2 cellular contexts compared by ENCODE assay signal in the genomic region with DNA sequence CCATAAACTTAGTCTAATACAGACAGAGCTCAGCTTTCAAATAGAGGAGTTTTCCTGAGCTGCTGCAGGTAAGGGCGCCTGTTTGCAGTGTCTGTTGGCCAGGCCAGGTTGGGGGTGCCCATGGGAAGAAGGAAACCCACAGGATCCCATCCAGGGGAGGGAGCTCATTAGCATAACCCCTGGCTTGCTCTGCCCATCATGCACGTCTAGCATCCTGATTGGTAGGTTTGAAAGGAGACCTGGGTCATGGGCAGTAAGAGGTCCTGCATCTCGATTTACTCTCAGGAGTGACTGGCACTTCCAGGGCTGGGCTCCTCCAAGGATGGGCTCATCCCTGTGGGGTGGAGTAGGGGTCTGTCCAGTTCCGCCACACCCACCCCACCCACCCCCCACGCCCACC.
A peak's percentile ranks its signal among the peaks of the same experiment; 100 is the strongest.
TF ChIP-seq lines count a peak whose summit lies in the region.

No MANE protein-coding gene starts in this region.

TF ChIP-seq in IMR-90, 13 proteins besides CTCF, POLR2A, EP300 and RAD21 (continued from another document):
- no peak for TF ChIP-seq CEBPB (IDR thresholded peaks at IDR 0.05; ENCODE audit: low read depth, low read length)
- no peak for TF ChIP-seq RCOR1 (IDR thresholded peaks at IDR 0.05; ENCODE audit: insufficient replicate concordance, low read length)
- TF ChIP-seq MAZ (IDR thresholded peaks at IDR 0.05; ENCODE audit: borderline replicate concordance, low read depth, low read length) = no peak
- no peak for TF ChIP-seq CHD1 (IDR thresholded peaks at IDR 0.05; ENCODE audit: low read depth, low read length)
- no peak for TF ChIP-seq SMC3 (IDR thresholded peaks at IDR 0.05; ENCODE audit: low read depth, low read length)
- TF ChIP-seq, protein P1, sequence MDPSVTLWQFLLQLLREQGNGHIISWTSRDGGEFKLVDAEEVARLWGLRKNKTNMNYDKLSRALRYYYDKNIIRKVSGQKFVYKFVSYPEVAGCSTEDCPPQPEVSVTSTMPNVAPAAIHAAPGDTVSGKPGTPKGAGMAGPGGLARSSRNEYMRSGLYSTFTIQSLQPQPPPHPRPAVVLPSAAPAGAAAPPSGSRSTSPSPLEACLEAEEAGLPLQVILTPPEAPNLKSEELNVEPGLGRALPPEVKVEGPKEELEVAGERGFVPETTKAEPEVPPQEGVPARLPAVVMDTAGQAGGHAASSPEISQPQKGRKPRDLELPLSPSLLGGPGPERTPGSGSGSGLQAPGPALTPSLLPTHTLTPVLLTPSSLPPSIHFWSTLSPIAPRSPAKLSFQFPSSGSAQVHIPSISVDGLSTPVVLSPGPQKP (IDR thresholded peaks at IDR 0.05; ENCODE audit: borderline replicate concordance, low read depth, low read length) = no peak
- no peak for TF ChIP-seq BHLHE40 (IDR thresholded peaks at IDR 0.05; ENCODE audit: low read depth, low read length)

TF ChIP-seq in K562, 482 proteins besides CTCF, POLR2A, EP300 and RAD21:
- TF ChIP-seq CEBPZ (IDR thresholded peaks at IDR 0.05; ENCODE audit: borderline replicate concordance, low read depth, low read length) (no peak), ZNF695 (CRISPR knock-in tag; IDR thresholded peaks at IDR 0.05) (no peak), ARNT (IDR thresholded peaks at IDR 0.05) (no peak), PKNOX1 (IDR thresholded peaks at IDR 0.05) (peak; percentile 56; the same call in 1 of the 2 replicates)
